In the genomic region with DNA sequence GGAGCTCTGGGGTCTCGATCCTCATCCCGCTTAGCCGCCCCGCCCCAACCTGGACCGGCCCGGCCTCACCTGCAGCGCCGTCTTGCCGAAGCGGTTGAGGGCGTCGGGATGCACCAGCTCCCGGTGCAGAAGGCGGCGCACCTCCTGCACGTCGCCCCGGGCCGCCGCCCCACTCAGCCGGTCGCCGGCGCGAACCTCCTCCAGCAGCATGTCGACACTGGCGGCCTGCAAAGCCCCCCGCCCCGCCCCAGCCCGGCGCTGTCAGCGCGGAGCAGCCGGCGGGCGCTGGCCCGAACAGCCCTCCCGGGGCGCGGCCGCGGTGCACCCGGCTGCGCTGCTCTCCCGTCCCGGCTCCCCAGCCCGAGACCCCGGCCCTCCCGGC, we compare ENCODE assay signal across 6 cellular contexts. TPM values are rescaled to one million over a fixed set of nuclear protein-coding genes. Genes with fewer than 3 reads are reported as not detected.
DNase-seq lines count a peak whose midpoint lies in the region; ATAC-seq lines count a peak whose summit lies in the region.

No MANE protein-coding gene starts in this region.

- peak; percentile 37 for DNase-seq in ELR (ENCODE audit: low read depth)
- no peak for DNase-seq in activated naive CD4-positive, alpha-beta T cell treated with anti-CD3 and anti-CD28 coated beads, Interleukin-2, amount 10 ng/mL, durations not matched to agents 7 days and 5 days
- DNase-seq in mesenchymal stem cell, result peak; percentile 57
- DNase-seq in central memory CD4-positive, alpha-beta T cell, result no peak

- no peak overlapping the region for H2AK5ac ChIP-seq in mesenchymal stem cell (ENCODE audit: low read length, severe bottlenecking)

- peak overlapping the region in 1 of 2 experiments; percentile 49 for H2BK12ac ChIP-seq in mesenchymal stem cell (ENCODE audit: low read length in 2 of 2)

- H4K91ac ChIP-seq in mesenchymal stem cell (ENCODE audit: low read length), result peak overlapping the region; percentile 88

- H3K4me2 ChIP-seq in mesenchymal stem cell (ENCODE audit: low read length, poor library complexity, severe bottlenecking), result peak overlapping the region; percentile 95

- H3K36me3 ChIP-seq in mesenchymal stem cell (ENCODE audit: control insufficient read depth in 1 of 2, insufficient read depth in 2 of 2, low read depth in 1 of 2, low read length in 2 of 2), result peaks cover 0 to 5% of the 10 kb centered on the region in 2 experiments

- no peak overlapping the region for H3K27ac ChIP-seq in mesenchymal stem cell (ENCODE audit: low read length, poor library complexity, severe bottlenecking)

- H3K18ac ChIP-seq in mesenchymal stem cell (ENCODE audit: low read depth in 1 of 2, low read length in 2 of 2), result peak overlapping the region; percentile 16 to 94

- H3K4me1 ChIP-seq in mesenchymal stem cell (ENCODE audit: control insufficient read depth, insufficient read depth, low read depth, low read length), result peaks cover 27% of the 10 kb centered on the region

- peak overlapping the region; percentile 85 to 94 for H3K4me3 ChIP-seq in mesenchymal stem cell (ENCODE audit: insufficient read depth in 1 of 2, low read depth in 1 of 2, low read length in 2 of 2)

- no peak overlapping the region for H2BK15ac ChIP-seq in mesenchymal stem cell (ENCODE audit: low read depth, poor library complexity, severe bottlenecking)

- no peak overlapping the region for H3K23ac ChIP-seq in mesenchymal stem cell (ENCODE audit: low read length in 2 of 2)

- CTCF ChIA-PET in activated naive CD4-positive, alpha-beta T cell treated with anti-CD3 and anti-CD28 coated beads, Interleukin-2, amount 10 ng/mL, durations not matched to agents 7 days and 5 days (lab: Charles Lee), result interaction anchor here (0.7 to 4.0 kb wide), 6 partner anchors 11 to 151 kb away, joined by 3 to 19 read pairs (median 4); no protein-coding TSS in a partner anchor

- H3K9me3 Mint-ChIP-seq in activated naive CD4-positive, alpha-beta T cell treated with anti-CD3 and anti-CD28 coated beads, Interleukin-2, amount 10 ng/mL, durations not matched to agents 7 days and 5 days, result no peaks in the 10 kb centered on the region

- H3K4ac ChIP-seq in mesenchymal stem cell (ENCODE audit: low read depth in 1 of 2, low read length in 2 of 2), result peak overlapping the region in 1 of 2 experiments; percentile 87

- H3K4me1 Mint-ChIP-seq in activated naive CD4-positive, alpha-beta T cell treated with anti-CD3 and anti-CD28 coated beads, Interleukin-2, amount 10 ng/mL, durations not matched to agents 7 days and 5 days, result peaks cover 47% of the 10 kb centered on the region

- H3K4me3 Mint-ChIP-seq in activated naive CD4-positive, alpha-beta T cell treated with anti-CD3 and anti-CD28 coated beads, Interleukin-2, amount 10 ng/mL, durations not matched to agents 7 days and 5 days, result peak overlapping the region; percentile 84

- H3K9ac ChIP-seq in mesenchymal stem cell (ENCODE audit: low read length), result peak overlapping the region; percentile 87

- H3K27me3 Mint-ChIP-seq in activated naive CD4-positive, alpha-beta T cell treated with anti-CD3 and anti-CD28 coated beads, Interleukin-2, amount 10 ng/mL, durations not matched to agents 7 days and 5 days, result no peaks in the 10 kb centered on the region

- no peaks in the 10 kb centered on the region for H3K9me3 ChIP-seq in mesenchymal stem cell (ENCODE audit: control insufficient read depth, low read length)

- H3K27me3 ChIP-seq in mesenchymal stem cell (ENCODE audit: control insufficient read depth in 1 of 2, insufficient read depth in 1 of 2, low read length in 2 of 2), result no peaks in the 10 kb centered on the region

- ATAC-seq in HG03159 (IDR thresholded peaks at IDR 0.05; ENCODE audit: unreplicated experiment) (peak; percentile 6), GM21390 (IDR thresholded peaks at IDR 0.05; ENCODE audit: unreplicated experiment) (no peak)

- H3K14ac ChIP-seq in mesenchymal stem cell (ENCODE audit: low read length in 2 of 2), result peak overlapping the region in 1 of 2 experiments; percentile 62

- peak overlapping the region; percentile 99 for H3K27ac Mint-ChIP-seq in activated naive CD4-positive, alpha-beta T cell treated with anti-CD3 and anti-CD28 coated beads, Interleukin-2, amount 10 ng/mL, durations not matched to agents 7 days and 5 days

- H2AFZ ChIP-seq in mesenchymal stem cell (ENCODE audit: low read depth, low read length), result peak overlapping the region; percentile 93

- H3K79me1 ChIP-seq in mesenchymal stem cell (replicated peaks; ENCODE audit: low read length, poor library complexity, severe bottlenecking), result peaks cover 21% of the 10 kb centered on the region

- no peak overlapping the region for H2BK5ac ChIP-seq in mesenchymal stem cell (ENCODE audit: low read depth, low read length, poor library complexity, severe bottlenecking)

- 1% methylated on average over 27 of the region's 49 CpGs for WGBS in mesenchymal stem cell

- H2BK120ac ChIP-seq in mesenchymal stem cell (ENCODE audit: low read depth, low read length), result no peak overlapping the region

- H4K8ac ChIP-seq in mesenchymal stem cell (ENCODE audit: low read length), result no peak overlapping the region

- peaks cover 32% of the 10 kb centered on the region for H3K36me3 Mint-ChIP-seq in activated naive CD4-positive, alpha-beta T cell treated with anti-CD3 and anti-CD28 coated beads, Interleukin-2, amount 10 ng/mL, durations not matched to agents 7 days and 5 days

RNA-seq across cellular contexts. Expression of a gene that starts 0.3 kb away (rescaled TPM):
- 6.9 TPM for polyA plus RNA-seq in mesenchymal stem cell (2013, experiment 1 of 2)
- 6.6 TPM for polyA plus RNA-seq in mesenchymal stem cell (2013, experiment 2 of 2)

RNA-seq across cellular contexts. Expression of a gene that starts 2.6 kb away (rescaled TPM):
- 12.8 TPM for polyA plus RNA-seq in mesenchymal stem cell (2013, experiment 1 of 2)
- polyA plus RNA-seq in mesenchymal stem cell (2013, experiment 2 of 2), result 12.4 TPM

RNA-seq across cellular contexts. Expression of a gene that starts 18.7 kb away (rescaled TPM):
- 1.3 TPM for polyA plus RNA-seq in mesenchymal stem cell (2013, experiment 1 of 2)
- 2.3 TPM for polyA plus RNA-seq in mesenchymal stem cell (2013, experiment 2 of 2)

RNA-seq across cellular contexts. Expression of a gene that starts 24.7 kb away (rescaled TPM):
- polyA plus RNA-seq in mesenchymal stem cell (2013, experiment 1 of 2), result 15.9 TPM
- 16.0 TPM for polyA plus RNA-seq in mesenchymal stem cell (2013, experiment 2 of 2)

RNA-seq across cellular contexts. Expression of a gene that starts 51.2 kb away (rescaled TPM):
- polyA plus RNA-seq in mesenchymal stem cell (2013, experiment 1 of 2), result 5.2 TPM
- polyA plus RNA-seq in mesenchymal stem cell (2013, experiment 2 of 2), result 5.2 TPM

Comparison
In these comparisons a context has a peak if more than half of its experiments do, and no peak if none do; other contexts are left out.
1. DNase-seq: peak in ELR (single experiment) and mesenchymal stem cell (single experiment); none in activated naive CD4-positive, alpha-beta T cell treated with anti-CD3 and anti-CD28 coated beads, Interleukin-2, amount 10 ng/mL, durations not matched to agents 7 days and 5 days (single experiment) and central memory CD4-positive, alpha-beta T cell (single experiment).